21 cellular contexts compared by ENCODE assay signal in genomic region chr20:58976095-58976730, GRCh38.
DNase-seq lines count a peak whose midpoint lies in the region; ATAC-seq lines count a peak whose summit lies in the region.
"Had no signal": no experiment of that assay in that cellular context is flagged by ENCODE, and none has a peak within 500 bp of the region (broad histone marks: within the 10 kb centered on the region; RNA-seq: fewer than 3 reads in every experiment).

No MANE protein-coding gene starts in this region.

- no peaks in the 10 kb centered on the region for H3K4me1 Mint-ChIP-seq in stimulated activated effector memory CD8-positive, alpha-beta T cell treated with anti-CD3 and anti-CD28 coated beads, Interleukin-12 subunit alpha, Interleukin-12 subunit beta, amount 100 ng/mL, for 72 hours
- H3K4me1 Mint-ChIP-seq: activated naive CD8-positive, alpha-beta T cell treated with anti-CD3 and anti-CD28 coated beads for 36 hours had no signal

- ATAC-seq in GM21825 (IDR thresholded peaks at IDR 0.05; ENCODE audit: unreplicated experiment), result peak; percentile 35
- peak; percentile 52 for ATAC-seq in stimulated activated effector memory CD8-positive, alpha-beta T cell treated with anti-CD3 and anti-CD28 coated beads, Interleukin-12 subunit alpha, Interleukin-12 subunit beta, amount 100 ng/mL, for 72 hours
- ATAC-seq: gastrocnemius medialis, left colon had no signal

- peak; percentile 37 for DNase-seq in activated CD8-positive, alpha-beta memory T cell treated with anti-CD3 and anti-CD28 coated beads, Interleukin-2, amount 50 U/mL, for 48 hours
- DNase-seq in activated CD8-positive, alpha-beta memory T cell treated with anti-CD3 and anti-CD28 coated beads, Interleukin-2, amount 50 U/mL, for 4 hours, result no peak
- DNase-seq in RPMI8226 (peak; percentile 19), Kasumi-1 (lab: John Stamatoyannopoulos, UW) (no peak), NCI-H187 (lab: John Stamatoyannopoulos, UW) (no peak), NCI-H2227 treated with DMSO at 0.1 percent for 48 hours (lab: John Stamatoyannopoulos, UW) (no peak)
- peak in 1 of 2 donors; percentile 48 for DNase-seq in stimulated activated effector memory CD8-positive, alpha-beta T cell treated with anti-CD3 and anti-CD28 coated beads, Interleukin-12 subunit alpha, Interleukin-12 subunit beta, amount 100 ng/mL, for 72 hours (ENCODE audit: low spot score in 2 of 2)
- DNase-seq: activated B cell treated with CpG ODN at 0.5 μM for 24 hours; activated effector memory CD4-positive, alpha-beta T cell treated with Interleukin-2 at 50 U/mL for 16 hours; activated naive CD8-positive, alpha-beta T cell treated with anti-CD3 and anti-CD28 coated beads for 36 hours; endodermal cell; esophagus squamous epithelium; gastrocnemius medialis; left colon; MG63; NCI-H2029 treated with DMSO at 0.1 percent for 48 hours; NCI-H69; SJCRH30; stomach; thyroid gland had no signal

- no peak overlapping the region for H3K27ac Mint-ChIP-seq in stimulated activated effector memory CD8-positive, alpha-beta T cell treated with anti-CD3 and anti-CD28 coated beads, Interleukin-12 subunit alpha, Interleukin-12 subunit beta, amount 100 ng/mL, for 72 hours
- H3K27ac Mint-ChIP-seq: activated B cell treated with CpG ODN at 0.5 μM for 24 hours; activated naive CD8-positive, alpha-beta T cell treated with anti-CD3 and anti-CD28 coated beads for 36 hours; endodermal cell had no signal

- no peak overlapping the region for H3K4me3 Mint-ChIP-seq in stimulated activated effector memory CD8-positive, alpha-beta T cell treated with anti-CD3 and anti-CD28 coated beads, Interleukin-12 subunit alpha, Interleukin-12 subunit beta, amount 100 ng/mL, for 72 hours
- H3K4me3 Mint-ChIP-seq: activated B cell treated with CpG ODN at 0.5 μM for 24 hours; activated naive CD8-positive, alpha-beta T cell treated with anti-CD3 and anti-CD28 coated beads for 36 hours; endodermal cell had no signal

- H3K36me3 Mint-ChIP-seq in stimulated activated effector memory CD8-positive, alpha-beta T cell treated with anti-CD3 and anti-CD28 coated beads, Interleukin-12 subunit alpha, Interleukin-12 subunit beta, amount 100 ng/mL, for 72 hours, result no peaks in the 10 kb centered on the region
- H3K36me3 Mint-ChIP-seq: activated naive CD8-positive, alpha-beta T cell treated with anti-CD3 and anti-CD28 coated beads for 36 hours had no signal

- peaks cover 2% of the 10 kb centered on the region for H3K9me3 Mint-ChIP-seq in stimulated activated effector memory CD8-positive, alpha-beta T cell treated with anti-CD3 and anti-CD28 coated beads, Interleukin-12 subunit alpha, Interleukin-12 subunit beta, amount 100 ng/mL, for 72 hours

Comparison
In these comparisons a context has a peak if more than half of its experiments do, and no peak if none do; other contexts are left out.
1. DNase-seq: peak in activated CD8-positive, alpha-beta memory T cell treated with anti-CD3 and anti-CD28 coated beads, Interleukin-2, amount 50 U/mL, for 48 hours (single experiment) and RPMI8226 (single experiment); none in activated CD8-positive, alpha-beta memory T cell treated with anti-CD3 and anti-CD28 coated beads, Interleukin-2, amount 50 U/mL, for 4 hours (single experiment), Kasumi-1 (0 of 2), NCI-H187 (0 of 2) and NCI-H2227 treated with DMSO at 0.1 percent for 48 hours (single experiment).